14 cellular contexts compared by ENCODE assay signal in the genomic region with DNA sequence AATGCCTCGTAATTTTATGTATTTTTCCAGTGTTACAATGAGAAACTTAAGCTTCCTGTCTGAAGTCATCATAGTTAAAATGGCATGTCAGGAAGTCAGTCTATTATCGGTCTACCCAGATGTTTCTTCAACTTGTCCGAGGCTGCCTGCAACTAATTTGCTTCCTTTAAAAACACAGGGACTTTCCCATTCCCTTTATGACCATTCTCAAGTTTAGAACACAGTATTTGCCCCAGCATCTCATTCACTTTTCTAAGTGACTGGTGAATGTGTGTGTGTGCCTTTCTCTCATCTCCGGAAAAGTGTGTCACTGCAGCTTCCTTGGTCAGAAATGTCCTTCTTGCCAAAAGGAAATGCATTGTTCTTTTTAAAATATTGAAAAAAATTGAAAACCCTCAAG.
A peak's percentile ranks its signal among the peaks of the same experiment; 100 is the strongest.
DNase-seq lines count a peak whose midpoint lies in the region; ATAC-seq, FAIRE-seq and TF ChIP-seq lines count a peak whose summit lies in the region.
"Had no signal": no experiment of that assay in that cellular context is flagged by ENCODE, and none has a peak within 500 bp of the region (broad histone marks: within the 10 kb centered on the region; RNA-seq: fewer than 3 reads in every experiment).

No MANE protein-coding gene starts in this region.

- H3K4me1 ChIP-seq in Loucy (ENCODE audit: insufficient read depth, low read length, poor library complexity, severe bottlenecking): peaks cover 76% of the 10 kb centered on the region

- no peaks in the 10 kb centered on the region for H3K36me3 ChIP-seq in Loucy (ENCODE audit: insufficient read depth, low read length)

- FAIRE-seq in GM18507 (lab: Jason Lieb, UNC): peak; percentile 80
- FAIRE-seq: keratinocyte had no signal

- TF ChIP-seq CTCF in Loucy (conservative IDR thresholded peaks at IDR 0.05; ENCODE audit: low read length) (no peak), epithelial cell of esophagus (IDR thresholded peaks at IDR 0.05; ENCODE audit: insufficient read depth, low read depth, low read length, missing control alignments) (no peak)

- no peaks in the 10 kb centered on the region for H3K9me2 ChIP-seq in Loucy (replicated peaks; ENCODE audit: low read depth, low read length)

- no peaks in the 10 kb centered on the region for H3K27me3 ChIP-seq in Loucy (ENCODE audit: insufficient read depth, low read length, poor library complexity, severe bottlenecking)

- peak overlapping the region; percentile 71 for H3K4me2 ChIP-seq in Loucy (ENCODE audit: low read depth, low read length, poor library complexity, severe bottlenecking)
- H3K4me2 ChIP-seq: GM23338 had no signal

- H2AFZ ChIP-seq in Loucy (ENCODE audit: low read length): no peak overlapping the region
- H2AFZ ChIP-seq: GM23338 had no signal

- DNase-seq in GM18507 (ENCODE audit: extremely low spot score, insufficient read length, low read depth) (no peak), epithelial cell of esophagus (ENCODE audit: low read depth) (peak; percentile 18), NK-92 (lab: John Stamatoyannopoulos, UW; ENCODE audit: unreplicated experiment) (no peak), head of caudate nucleus (no peak)
- DNase-seq: activated gamma-delta T cell; effector CD4-positive, alpha-beta T cell; NCI-H2227 treated with DMSO at 0.1 percent for 48 hours; stimulated activated CD4-positive, alpha-beta T cell treated with anti-CD3 and anti-CD28 coated beads, Interleukin-4, amount 100 ng/mL, for 4 hours; SW 1271 had no signal

- intact Hi-C loops in head of caudate nucleus (cut with DNase I): no loop called here

- H3K9me3 ChIP-seq in Loucy (ENCODE audit: insufficient read depth, low read depth, low read length): no peaks in the 10 kb centered on the region

- H3K9ac ChIP-seq in Loucy (ENCODE audit: low read depth, low read length, poor library complexity, severe bottlenecking): peak overlapping the region; percentile 35

- no peaks in the 10 kb centered on the region for H3K79me2 ChIP-seq in Loucy (ENCODE audit: insufficient read depth, low read length)

- H3F3A ChIP-seq in Loucy (ENCODE audit: low read depth): 0 out of 2 replicates have a peak, but pooled peaks cover 5% of the 10 kb centered on the region

- ATAC-seq in GM21360 (IDR thresholded peaks at IDR 0.05; ENCODE audit: unreplicated experiment) (peak; percentile 40), GM21390 (IDR thresholded peaks at IDR 0.05; ENCODE audit: unreplicated experiment) (no peak)
- ATAC-seq: GM23338 had no signal

- H3K4me3 ChIP-seq in Loucy (ENCODE audit: low read length, poor library complexity, severe bottlenecking): peak overlapping the region; percentile 56
- H3K4me3 ChIP-seq in epithelial cell of esophagus (ENCODE audit: low read length): no peak overlapping the region
- H3K4me3 ChIP-seq: GM23338 had no signal

- H4K20me1 ChIP-seq in Loucy (ENCODE audit: insufficient read depth, low read length, poor library complexity, severe bottlenecking): no peaks in the 10 kb centered on the region
